Comparison of ENCODE assay signal across 8 cellular contexts in genomic region chr14:60332046-60332399, GRCh38.
A peak's percentile ranks its signal among the peaks of the same experiment; 100 is the strongest.
DNase-seq lines count a peak whose midpoint lies in the region; ATAC-seq, FAIRE-seq and TF ChIP-seq lines count a peak whose summit lies in the region.

No MANE protein-coding gene starts in this region.

- no peaks in the 10 kb centered on the region for H4K20me1 ChIP-seq in Loucy (ENCODE audit: insufficient read depth, low read length, poor library complexity, severe bottlenecking)
- no peaks in the 10 kb centered on the region for H4K20me1 ChIP-seq in mammary epithelial cell (ENCODE audit: insufficient read depth, low read length)

- no TSS peak for BruUV-seq in mammary epithelial cell (replicated peaks; lab: Mats Ljungman, UMichigan)

- H3K27ac Mint-ChIP-seq in CD4-positive, CD25-positive, alpha-beta regulatory T cell: peak overlapping the region; percentile 84 to 98 (median 93)
- no peak overlapping the region for H3K27ac Mint-ChIP-seq in neural crest cell (ENCODE audit: unreplicated experiment)

- intact Hi-C loops in mammary epithelial cell (cut with micrococcal nuclease) (no loop called here), left colon (cut with DNase I, micrococcal nuclease) (no loop called here)

- H3K27me3 Mint-ChIP-seq in CD4-positive, CD25-positive, alpha-beta regulatory T cell: peaks cover 78% of the 10 kb centered on the region
- H3K27me3 Mint-ChIP-seq in neural crest cell (ENCODE audit: low read depth): peaks cover 84% of the 10 kb centered on the region

- no peak overlapping the region for H3K27ac ChIP-seq in CD4-positive, CD25-positive, alpha-beta regulatory T cell (ENCODE audit: insufficient read depth, low read length, poor library complexity, severe bottlenecking)
- H3K27ac ChIP-seq in mammary epithelial cell (ENCODE audit: insufficient read depth, low read depth, low read length): no peak overlapping the region

- H3K9me3 Mint-ChIP-seq in CD4-positive, CD25-positive, alpha-beta regulatory T cell: peaks cover 0 to 3% (median 0%) of the 10 kb centered on the region in 7 donors
- no peaks in the 10 kb centered on the region for H3K9me3 Mint-ChIP-seq in neural crest cell

- H3K9ac ChIP-seq in Loucy (ENCODE audit: low read depth, low read length, poor library complexity, severe bottlenecking) (peak overlapping the region; percentile 83), mammary epithelial cell (ENCODE audit: insufficient read depth, low read length) (no peak overlapping the region)

- peaks cover 13 to 34% (median 20%) of the 10 kb centered on the region in 4 donors for H3K4me1 Mint-ChIP-seq in CD4-positive, CD25-positive, alpha-beta regulatory T cell
- H3K4me1 Mint-ChIP-seq in neural crest cell: peaks cover 17% of the 10 kb centered on the region

- in situ Hi-C loops in mammary epithelial cell (cut with MboI; ENCODE audit: low sequenced_read_pairs in 2 of 2): loop anchor here in 1 of 2 donors (10.0 to 25.0 kb wide), 2 partner anchors 223 to 930 kb away; no protein-coding TSS in a partner anchor

- no peak for DNase-seq in CD4-positive, CD25-positive, alpha-beta regulatory T cell
- no peak for DNase-seq in mammary epithelial cell
- no peak for DNase-seq in neural crest cell (ENCODE audit: low read depth, low spot score)
- no peak for DNase-seq in NCI-H1092 (lab: John Stamatoyannopoulos, UW)
- no peak for DNase-seq in H54 (ENCODE audit: insufficient read length, low spot score)
- no peak for DNase-seq in NCI-H2196 treated with DMSO at 0.1 percent for 48 hours (lab: John Stamatoyannopoulos, UW; ENCODE audit: unreplicated experiment)
- DNase-seq in left colon: no peak

- H3K27me3 ChIP-seq in CD4-positive, CD25-positive, alpha-beta regulatory T cell (ENCODE audit: control insufficient read depth, insufficient read depth, low read length): peaks cover 19% of the 10 kb centered on the region
- H3K27me3 ChIP-seq in Loucy (ENCODE audit: insufficient read depth, low read length, poor library complexity, severe bottlenecking): no peaks in the 10 kb centered on the region
- H3K27me3 ChIP-seq in mammary epithelial cell (ENCODE audit: insufficient read depth, low read length): peaks cover 7% of the 10 kb centered on the region

- H3K79me2 ChIP-seq in Loucy (ENCODE audit: insufficient read depth, low read length) (no peaks in the 10 kb centered on the region), mammary epithelial cell (ENCODE audit: insufficient read depth, low read length) (no peaks in the 10 kb centered on the region)

- H3K36me3 Mint-ChIP-seq in CD4-positive, CD25-positive, alpha-beta regulatory T cell: peaks cover 3% of the 10 kb centered on the region
- no peaks in the 10 kb centered on the region for H3K36me3 Mint-ChIP-seq in neural crest cell (ENCODE audit: low read depth)

- CTCF ChIA-PET in mammary epithelial cell (lab: Charles Lee; ENCODE audit: low non-redundant PET): no interaction called here

- no peaks in the 10 kb centered on the region for H3K9me2 ChIP-seq in Loucy (replicated peaks; ENCODE audit: low read depth, low read length)

- dilution Hi-C loops in mammary epithelial cell (cut with HindIII; ENCODE audit: low sequenced_read_pairs): no loop called here

- WGBS in mammary epithelial cell (ENCODE audit: low coverage, missing lambda C conversion rate): 0% methylated on average over 2 of the region's 2 CpGs

- H3K4me2 ChIP-seq in Loucy (ENCODE audit: low read depth, low read length, poor library complexity, severe bottlenecking): peak overlapping the region; percentile 82
- no peak overlapping the region for H3K4me2 ChIP-seq in mammary epithelial cell (ENCODE audit: insufficient read depth, low read depth, low read length)

- ATAC-seq in CD4-positive, CD25-positive, alpha-beta regulatory T cell (ENCODE audit: low read depth in 2 of 2): no peak
- no peak for ATAC-seq in left colon

- TF ChIP-seq CTCF in Loucy (conservative IDR thresholded peaks at IDR 0.05; ENCODE audit: low read length) (no peak), mammary epithelial cell (conservative IDR thresholded peaks at IDR 0.05 in 1 of 2, IDR thresholded peaks at IDR 0.05 in 1 of 2; ENCODE audit: extremely low read depth in 1 of 2, insufficient read depth in 1 of 2, low read depth in 1 of 2, low read length in 2 of 2) (no peak), neural crest cell (conservative IDR thresholded peaks at IDR 0.05) (no peak)

- peaks cover 15% of the 10 kb centered on the region for H3K4me1 ChIP-seq in CD4-positive, CD25-positive, alpha-beta regulatory T cell (ENCODE audit: control insufficient read depth, insufficient read depth, low read length, poor library complexity, severe bottlenecking)
- H3K4me1 ChIP-seq in Loucy (ENCODE audit: insufficient read depth, low read length, poor library complexity, severe bottlenecking) (peaks cover 17% of the 10 kb centered on the region), mammary epithelial cell (ENCODE audit: insufficient read depth, low read length) (peaks cover 8% of the 10 kb centered on the region)

- peak overlapping the region; percentile 94 for H3K4me3 ChIP-seq in CD4-positive, CD25-positive, alpha-beta regulatory T cell (ENCODE audit: low read depth, low read length)
- H3K4me3 ChIP-seq in Loucy (ENCODE audit: low read length, poor library complexity, severe bottlenecking): peak overlapping the region; percentile 84
- H3K4me3 ChIP-seq in mammary epithelial cell (replicated peaks in 1 of 3; ENCODE audit: insufficient read depth in 1 of 3, low read depth in 2 of 3, low read length in 3 of 3): no peak overlapping the region

- peak overlapping the region; percentile 87 to 98 (median 95) for H3K4me3 Mint-ChIP-seq in CD4-positive, CD25-positive, alpha-beta regulatory T cell
- peak overlapping the region; percentile 85 for H3K4me3 Mint-ChIP-seq in neural crest cell

- H3K36me3 ChIP-seq in CD4-positive, CD25-positive, alpha-beta regulatory T cell (ENCODE audit: control insufficient read depth, insufficient read depth, low read length): no peaks in the 10 kb centered on the region
- H3K36me3 ChIP-seq in Loucy (ENCODE audit: insufficient read depth, low read length) (no peaks in the 10 kb centered on the region), mammary epithelial cell (ENCODE audit: insufficient read depth, low read length) (no peaks in the 10 kb centered on the region)

- H2AFZ ChIP-seq in Loucy (ENCODE audit: low read length) (peak overlapping the region; percentile 94; the same call in 1 of the 2 replicates), mammary epithelial cell (ENCODE audit: low read depth, low read length) (peak overlapping the region; percentile 83)

- no peaks in the 10 kb centered on the region for H3K9me3 ChIP-seq in CD4-positive, CD25-positive, alpha-beta regulatory T cell (ENCODE audit: control insufficient read depth in 2 of 2, low read length in 2 of 2)
- H3K9me3 ChIP-seq in Loucy (ENCODE audit: insufficient read depth, low read depth, low read length) (no peaks in the 10 kb centered on the region), mammary epithelial cell (replicated peaks; ENCODE audit: insufficient read depth, low read length) (no peaks in the 10 kb centered on the region)

- no peak for TF ChIP-seq POLR2A in H54 (IDR thresholded peaks at IDR 0.05; ENCODE audit: low read depth, low read length)

- no peak for FAIRE-seq in H54 (lab: Jason Lieb, UNC)

- no peaks in the 10 kb centered on the region for H3F3A ChIP-seq in Loucy (ENCODE audit: low read depth)

Comparison
In these comparisons a context has a peak if more than half of its experiments do, and no peak if none do; other contexts are left out.
1. H3K4me3 ChIP-seq: peak in CD4-positive, CD25-positive, alpha-beta regulatory T cell (single experiment) and Loucy (single experiment); none in mammary epithelial cell (0 of 3).